13 cellular contexts compared by ENCODE assay signal in genomic region chr16:66020642-66021041, GRCh38.
DNase-seq lines count a peak whose midpoint lies in the region; ATAC-seq lines count a peak whose summit lies in the region.
"Had no signal": no experiment of that assay in that cellular context is flagged by ENCODE, and none has a peak within 500 bp of the region (broad histone marks: within the 10 kb centered on the region; RNA-seq: fewer than 3 reads in every experiment).

No MANE protein-coding gene starts in this region.

- peaks cover 8% of the 10 kb centered on the region for H3K4me1 ChIP-seq in adipocyte (ENCODE audit: control insufficient read depth, insufficient read depth, low read length)
- H3K4me1 ChIP-seq: BLaER1, esophagus squamous epithelium had no signal

- no peak overlapping the region for H3K9ac ChIP-seq in adipocyte (ENCODE audit: low read length)
- H3K9ac ChIP-seq: BLaER1 had no signal

- peak; percentile 80 for ATAC-seq in GM18867 (IDR thresholded peaks at IDR 0.05; ENCODE audit: unreplicated experiment)
- peak; percentile 78 for ATAC-seq in HG03039 (IDR thresholded peaks at IDR 0.05; ENCODE audit: unreplicated experiment)
- no peak for ATAC-seq in GM21786 (IDR thresholded peaks at IDR 0.05; ENCODE audit: unreplicated experiment)
- no peak for ATAC-seq in HG03571 (IDR thresholded peaks at IDR 0.05; ENCODE audit: unreplicated experiment)

- H3K27me3 ChIP-seq in adipocyte (replicated peaks; ENCODE audit: control insufficient read depth, insufficient read depth, low read length): no peaks in the 10 kb centered on the region
- H3K27me3 ChIP-seq: BLaER1, cardiac muscle cell, esophagus squamous epithelium had no signal

- DNase-seq in AG08395 (ENCODE audit: low spot score): peak; percentile 46
- DNase-seq in adipocyte (ENCODE audit: low read depth): peak; percentile 12
- DNase-seq in GOT3 (lab: John Stamatoyannopoulos, UW): no peak
- no peak for DNase-seq in stimulated activated CD4-positive, alpha-beta T cell treated with anti-CD3 and anti-CD28 coated beads, Interleukin-4, amount 100 ng/mL, for 4 hours
- DNase-seq: esophagus squamous epithelium; NCI-H146; stimulated activated naive CD4-positive, alpha-beta T cell had no signal

- H3K4me3 ChIP-seq in adipocyte (ENCODE audit: low read length): no peak overlapping the region
- H3K4me3 ChIP-seq: BLaER1, cardiac muscle cell, esophagus squamous epithelium had no signal

- no peaks in the 10 kb centered on the region for H3K36me3 ChIP-seq in adipocyte (ENCODE audit: control insufficient read depth, insufficient read depth, low read length, severe bottlenecking)
- H3K36me3 ChIP-seq: BLaER1, cardiac muscle cell, esophagus squamous epithelium had no signal

- H3K9me3 ChIP-seq in adipocyte (ENCODE audit: control insufficient read depth, low read length): peaks cover 9% of the 10 kb centered on the region

Comparison
In these comparisons a context has a peak if more than half of its experiments do, and no peak if none do; other contexts are left out.
1. DNase-seq: peak in AG08395 (single experiment) and adipocyte (single experiment); none in GOT3 (single experiment) and stimulated activated CD4-positive, alpha-beta T cell treated with anti-CD3 and anti-CD28 coated beads, Interleukin-4, amount 100 ng/mL, for 4 hours (0 of 2).
2. ATAC-seq: peak in GM18867 (single experiment) and HG03039 (single experiment); none in GM21786 (single experiment) and HG03571 (single experiment).